Comparison of ENCODE assay signal across 8 cellular contexts in the genomic region with DNA sequence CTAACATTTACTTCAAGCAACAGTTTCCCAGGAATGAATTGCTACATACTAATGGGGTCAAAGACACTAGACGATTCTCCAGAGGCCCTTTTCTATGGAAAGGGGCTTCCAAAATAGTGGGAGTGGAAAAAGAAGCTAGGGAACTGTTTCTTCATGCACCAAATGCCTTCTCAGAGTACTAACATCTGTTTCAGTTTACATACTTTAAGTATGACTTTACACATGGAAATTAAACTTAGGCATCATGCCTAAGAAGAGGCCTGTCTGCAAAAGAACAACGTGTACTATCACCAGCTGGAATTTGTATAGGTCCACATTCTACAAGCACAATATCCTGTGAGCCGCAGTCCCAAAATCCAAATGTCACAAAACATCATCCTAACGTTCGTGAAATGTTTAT. TPM values are rescaled to one million over a fixed set of nuclear protein-coding genes. Genes with fewer than 3 reads are reported as not detected.
DNase-seq lines count a peak whose midpoint lies in the region; ATAC-seq and TF ChIP-seq lines count a peak whose summit lies in the region.

No MANE protein-coding gene starts in this region.

- no peak overlapping the region for H3K27ac Mint-ChIP-seq in activated CD4-positive, alpha-beta T cell treated with anti-CD3 and anti-CD28 coated beads, Interleukin-2, amount 10 ng/mL, durations not matched to agents 7 days and 5 days

- intact Hi-C loops in body of pancreas (cut with DNase I) = loop anchor here (5.0 kb wide), 1 partner anchor 315 kb away; no protein-coding TSS in a partner anchor

- H3K27me3 ChIP-seq in body of pancreas (no peaks in the 10 kb centered on the region), smooth muscle cell (ENCODE audit: low read depth) (no peaks in the 10 kb centered on the region)

- no peak for DNase-seq in body of pancreas
- DNase-seq in iris pigment epithelial cell (ENCODE audit: low read depth) = peak; percentile 94
- no peak for DNase-seq in smooth muscle cell (lab: John Stamatoyannopoulos, UW; ENCODE audit: unreplicated experiment)
- DNase-seq in activated CD4-positive, alpha-beta T cell treated with anti-CD3 and anti-CD28 coated beads, Interleukin-2, amount 10 ng/mL, durations not matched to agents 7 days and 5 days = no peak
- DNase-seq in NCI-H2029 (lab: John Stamatoyannopoulos, UW) = no peak
- no peak for DNase-seq in SKM-1 treated with dmso at 0.1 percent for 144 hours (lab: John Stamatoyannopoulos, UW; ENCODE audit: unreplicated experiment)
- no peak for DNase-seq in NCI-H187 treated with DMSO at 0.1 percent for 48 hours (lab: John Stamatoyannopoulos, UW)

- POLR2A ChIA-PET in activated CD4-positive, alpha-beta T cell treated with anti-CD3 and anti-CD28 coated beads, Interleukin-2, amount 10 ng/mL, durations not matched to agents 7 days and 5 days (lab: Charles Lee) = no interaction called here

- CTCF ChIA-PET in activated CD4-positive, alpha-beta T cell treated with anti-CD3 and anti-CD28 coated beads, Interleukin-2, amount 10 ng/mL, durations not matched to agents 7 days and 5 days (lab: Charles Lee) = interaction anchor here (0.6 to 2.2 kb wide), 3 partner anchors 8 to 269 kb away, joined by 3 to 5 read pairs (median 3); no protein-coding TSS in a partner anchor

- peaks cover 11% of the 10 kb centered on the region for H3K4me1 Mint-ChIP-seq in activated CD4-positive, alpha-beta T cell treated with anti-CD3 and anti-CD28 coated beads, Interleukin-2, amount 10 ng/mL, durations not matched to agents 7 days and 5 days

- H3K9me3 ChIP-seq in body of pancreas = no peaks in the 10 kb centered on the region
- no peaks in the 10 kb centered on the region for H3K9me3 ChIP-seq in smooth muscle cell (replicated peaks; ENCODE audit: low read depth)

- TF ChIP-seq CTCF in body of pancreas (IDR thresholded peaks at IDR 0.05) (no peak), smooth muscle cell (IDR thresholded peaks at IDR 0.05; ENCODE audit: borderline replicate concordance, insufficient read depth, poor library complexity, severe bottlenecking) (no peak)

- no peaks in the 10 kb centered on the region for H3K36me3 Mint-ChIP-seq in activated CD4-positive, alpha-beta T cell treated with anti-CD3 and anti-CD28 coated beads, Interleukin-2, amount 10 ng/mL, durations not matched to agents 7 days and 5 days (ENCODE audit: low read depth)

- TF ChIP-seq POLR2A in body of pancreas (IDR thresholded peaks at IDR 0.05) = no peak

- no peaks in the 10 kb centered on the region for H3K27me3 Mint-ChIP-seq in activated CD4-positive, alpha-beta T cell treated with anti-CD3 and anti-CD28 coated beads, Interleukin-2, amount 10 ng/mL, durations not matched to agents 7 days and 5 days

- ATAC-seq in GM19395 (IDR thresholded peaks at IDR 0.05; ENCODE audit: unreplicated experiment) (peak; percentile 38), body of pancreas (peak; percentile 58)

- no peak overlapping the region for H3K4me3 Mint-ChIP-seq in activated CD4-positive, alpha-beta T cell treated with anti-CD3 and anti-CD28 coated beads, Interleukin-2, amount 10 ng/mL, durations not matched to agents 7 days and 5 days

- no peak overlapping the region for H3K27ac ChIP-seq in body of pancreas
- peak overlapping the region; percentile 90 for H3K27ac ChIP-seq in smooth muscle cell (ENCODE audit: low read depth)

- no peaks in the 10 kb centered on the region for H3K9me3 Mint-ChIP-seq in activated CD4-positive, alpha-beta T cell treated with anti-CD3 and anti-CD28 coated beads, Interleukin-2, amount 10 ng/mL, durations not matched to agents 7 days and 5 days

- peak overlapping the region; percentile 19 for H2AFZ ChIP-seq in smooth muscle cell (ENCODE audit: low read depth)

- 36 to 43% methylated on average over 5 of the region's 5 CpGs for WGBS in body of pancreas, 2 donors
- WGBS in smooth muscle cell (ENCODE audit: low lambda C conversion rate) = 10% methylated on average over 5 of the region's 5 CpGs

- H3K4me2 ChIP-seq in smooth muscle cell = peak overlapping the region; percentile 77

- peaks cover 6% of the 10 kb centered on the region for H3K4me1 ChIP-seq in body of pancreas
- peaks cover 27% of the 10 kb centered on the region for H3K4me1 ChIP-seq in smooth muscle cell (ENCODE audit: low read depth)

- H3K9ac ChIP-seq in smooth muscle cell (ENCODE audit: low read depth) = peak overlapping the region; percentile 42

- peaks cover 13% of the 10 kb centered on the region for H3F3A ChIP-seq in smooth muscle cell (ENCODE audit: low read depth)

- H3K36me3 ChIP-seq in body of pancreas (replicated peaks in 1 of 2; ENCODE audit: insufficient read depth in 1 of 2, low read depth in 2 of 2) (no peaks in the 10 kb centered on the region), smooth muscle cell (ENCODE audit: low read depth) (no peaks in the 10 kb centered on the region)

- H3K79me2 ChIP-seq in smooth muscle cell (ENCODE audit: low read depth) = no peaks in the 10 kb centered on the region

- no peaks in the 10 kb centered on the region for H4K20me1 ChIP-seq in smooth muscle cell (ENCODE audit: low read depth)

- no peak overlapping the region for H3K4me3 ChIP-seq in body of pancreas
- peak overlapping the region; percentile 13 for H3K4me3 ChIP-seq in smooth muscle cell

RNA-seq across cellular contexts. Expression of gene WDR75, which starts 29.4 kb away (rescaled TPM):
- total RNA-seq in body of pancreas (10 to 100 TPM; 14.2 to 26.2 TPM), smooth muscle cell (63.0 and 67.4 TPM in 2 replicates)
- 22.7 and 28.4 TPM in 2 replicates for polyA plus RNA-seq in smooth muscle cell
- total RNA-seq in activated CD4-positive, alpha-beta T cell treated with anti-CD3 and anti-CD28 coated beads, Interleukin-2, amount 10 ng/mL, durations not matched to agents 7 days and 5 days = 10 to 100 TPM; 47.8 to 49.7 TPM
